ENCODE assay signal across 8 cellular contexts in genomic region chr14:103819503-103820307, GRCh38. TPM values are rescaled to one million over a fixed set of nuclear protein-coding genes. Genes with fewer than 3 reads are reported as not detected.
DNase-seq lines count a peak whose midpoint lies in the region; ATAC-seq, FAIRE-seq and TF ChIP-seq lines count a peak whose summit lies in the region.

No MANE protein-coding gene starts in this region.

- FAIRE-seq in GM12892 (lab: Jason Lieb, UNC) = no peak

- peak overlapping the region; percentile 18 for H2AFZ ChIP-seq in parathyroid adenoma

- peak overlapping the region; percentile 39 for H3K4me2 ChIP-seq in parathyroid adenoma (ENCODE audit: low read length)

- TF ChIP-seq CTCF in GM10266 (IDR thresholded peaks at IDR 0.05; ENCODE audit: control insufficient read depth, insufficient read depth, low read depth, missing control alignments) = no peak
- TF ChIP-seq CTCF in parathyroid adenoma (IDR thresholded peaks at IDR 0.05) = no peak

- H3K9me3 ChIP-seq in parathyroid adenoma (ENCODE audit: control insufficient read depth, low read length) = no peaks in the 10 kb centered on the region

- no peaks in the 10 kb centered on the region for H3K36me3 ChIP-seq in parathyroid adenoma (ENCODE audit: control insufficient read depth, insufficient read depth, low read length)

- H3K4me1 ChIP-seq in parathyroid adenoma = peaks cover 16% of the 10 kb centered on the region

- DNase-seq in GM10266 (ENCODE audit: extremely low spot score) (peak; percentile 26), NCI-H526 treated with DMSO at 0.1 percent for 48 hours (lab: John Stamatoyannopoulos, UW) (peak; percentile 37), fibroblast of peridontal ligament (ENCODE audit: extremely low read depth) (peak; percentile 11), GM12892 (ENCODE audit: insufficient read length) (no peak), activated gamma-delta T cell (lab: John Stamatoyannopoulos, UW) (no peak)

- no peak overlapping the region for H3K4me3 ChIP-seq in parathyroid adenoma (ENCODE audit: low read depth, low read length)

- H3K27ac ChIP-seq in parathyroid adenoma = peak overlapping the region; percentile 53

- no peak for TF ChIP-seq POLR2A in GM12892 (IDR thresholded peaks at IDR 0.05; ENCODE audit: low read depth, low read length)

- no peak overlapping the region for H3K9ac ChIP-seq in parathyroid adenoma

- ATAC-seq in HG03108 (IDR thresholded peaks at IDR 0.05; ENCODE audit: unreplicated experiment) = no peak
- ATAC-seq in GM21423 (IDR thresholded peaks at IDR 0.05; ENCODE audit: unreplicated experiment) = no peak

- H3K79me2 ChIP-seq in parathyroid adenoma = peaks cover 31% of the 10 kb centered on the region

- H3K27me3 ChIP-seq in parathyroid adenoma (ENCODE audit: control insufficient read depth, insufficient read depth, low read length) = no peaks in the 10 kb centered on the region

RNA-seq across cellular contexts. Expression of gene PPP1R13B, which starts 27.7 kb away (rescaled TPM):
- 3.6 TPM for polyA plus RNA-seq in GM12892 (2012; ENCODE audit: missing spikeins)

Comparison
In these comparisons a context has a peak if more than half of its experiments do, and no peak if none do; other contexts are left out.
1. DNase-seq: peak in GM10266 (single experiment), NCI-H526 treated with DMSO at 0.1 percent for 48 hours (single experiment) and fibroblast of peridontal ligament (single experiment); none in GM12892 (single experiment) and activated gamma-delta T cell (single experiment).